In the genomic region with DNA sequence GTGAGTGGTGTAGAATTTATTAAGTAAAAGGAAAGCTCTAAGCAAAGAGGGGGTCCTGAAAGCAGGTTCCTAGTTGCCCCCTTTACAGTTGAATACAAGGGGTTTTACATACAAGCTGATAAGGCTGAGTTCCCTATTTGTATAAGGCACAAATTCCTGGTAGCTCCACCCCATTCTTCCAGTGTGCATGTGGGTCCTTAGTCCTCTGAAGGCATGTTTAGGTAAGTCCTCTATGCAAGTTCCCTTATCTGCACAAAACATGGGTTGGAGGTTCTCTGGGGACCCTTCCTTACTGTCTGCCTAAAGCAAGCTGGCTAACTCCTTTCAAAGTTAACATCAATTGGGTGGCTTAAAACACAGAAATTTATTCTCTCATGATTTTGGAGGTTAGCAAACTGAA, we compare ENCODE assay signal across 32 cellular contexts. TPM values are rescaled to one million over a fixed set of nuclear protein-coding genes. Genes with fewer than 3 reads are reported as not detected.
"Had no signal": no experiment of that assay in that cellular context is flagged by ENCODE, and none has a peak within 500 bp of the region (broad histone marks: within the 10 kb centered on the region; RNA-seq: fewer than 3 reads in every experiment).

No MANE protein-coding gene starts in this region.

- H3K4me1 ChIP-seq: ascending aorta had no signal

- H3K27ac Mint-ChIP-seq: activated B cell treated with CpG ODN at 0.5 μM for 24 hours; activated CD4-positive, alpha-beta T cell treated with anti-CD3 and anti-CD28 coated beads, Interleukin-2, amount 10 ng/mL, durations not matched to agents 24 days and 14 days; activated CD8-positive, alpha-beta memory T cell treated with anti-CD3 and anti-CD28 coated beads, Interleukin-2, amount 10 ng/mL, durations not matched to agents 7 days and 5 days; activated naive CD4-positive, alpha-beta T cell treated with anti-CD3 and anti-CD28 coated beads, Interleukin-2, amount 50 U/mL, for 72 hours; activated naive CD8-positive, alpha-beta T cell treated with anti-CD3 and anti-CD28 coated beads, Interleukin-2, amount 50 U/mL, for 24 hours; activated T-cell treated with anti-CD3 and anti-CD28 coated beads, Interleukin-2, amount 50 U/mL, for 24 hours; activated T-helper 1 cell treated with anti-CD3 and anti-CD28 coated beads, Interleukin-12 subunit alpha, Interleukin-12 subunit beta, Interleukin-2, Interleukin-4 antibody, amounts not matched to agents 30 ng/mL and 10 ng/mL and 1 ng/mL, durations not matched to agents 14 hours and 24 hours and 36 hours; T-helper 1 cell treated with Interleukin-12 subunit alpha and Interleukin-12 subunit beta and Interleukin-4 antibody, amounts not matched to agents 30 μg/mL and 1 μg/mL, for 36 hours had no signal

- H3K27ac ChIP-seq: ascending aorta, body of pancreas, Peyer's patch, RWPE1, SJSA1 had no signal

- H3K9me3 Mint-ChIP-seq: activated naive CD4-positive, alpha-beta T cell treated with anti-CD3 and anti-CD28 coated beads, Interleukin-2, amount 50 U/mL, for 72 hours; activated T-cell treated with anti-CD3 and anti-CD28 coated beads, Interleukin-2, amount 50 U/mL, for 24 hours; activated T-helper 1 cell treated with anti-CD3 and anti-CD28 coated beads, Interleukin-12 subunit alpha, Interleukin-12 subunit beta, Interleukin-2, Interleukin-4 antibody, amounts not matched to agents 30 ng/mL and 10 ng/mL and 1 ng/mL, durations not matched to agents 14 hours and 24 hours and 36 hours; T-helper 1 cell treated with Interleukin-12 subunit alpha and Interleukin-12 subunit beta and Interleukin-4 antibody, amounts not matched to agents 30 μg/mL and 1 μg/mL, for 36 hours had no signal

- ATAC-seq: activated CD8-positive, alpha-beta memory T cell treated with anti-CD3 and anti-CD28 coated beads, Interleukin-2, amount 10 ng/mL, durations not matched to agents 7 days and 5 days; activated naive CD4-positive, alpha-beta T cell treated with anti-CD3 and anti-CD28 coated beads, Interleukin-2, amount 50 U/mL, for 72 hours; activated naive CD8-positive, alpha-beta T cell treated with anti-CD3 and anti-CD28 coated beads, Interleukin-2, amount 50 U/mL, for 24 hours; body of pancreas; SK-N-SH treated with all-trans-retinoic acid at 6 μM for 48 hours had no signal

- H3K36me3 ChIP-seq: ascending aorta, MG63, Peyer's patch, SJSA1 had no signal

- H3K27me3 ChIP-seq: ascending aorta, MG63, Peyer's patch, SJSA1 had no signal

- H3K4me3 ChIP-seq: ascending aorta, body of pancreas, MG63, Peyer's patch, SJSA1 had no signal

- H3K4me3 Mint-ChIP-seq: activated B cell treated with CpG ODN at 0.5 μM for 24 hours; activated CD4-positive, alpha-beta T cell treated with anti-CD3 and anti-CD28 coated beads, Interleukin-2, amount 10 ng/mL, durations not matched to agents 24 days and 14 days; activated CD8-positive, alpha-beta memory T cell treated with anti-CD3 and anti-CD28 coated beads, Interleukin-2, amount 10 ng/mL, durations not matched to agents 7 days and 5 days; activated naive CD8-positive, alpha-beta T cell treated with anti-CD3 and anti-CD28 coated beads, Interleukin-2, amount 50 U/mL, for 24 hours; activated T-cell treated with anti-CD3 and anti-CD28 coated beads, Interleukin-2, amount 50 U/mL, for 24 hours; activated T-helper 1 cell treated with anti-CD3 and anti-CD28 coated beads, Interleukin-12 subunit alpha, Interleukin-12 subunit beta, Interleukin-2, Interleukin-4 antibody, amounts not matched to agents 30 ng/mL and 10 ng/mL and 1 ng/mL, durations not matched to agents 14 hours and 24 hours and 36 hours; T-helper 1 cell treated with Interleukin-12 subunit alpha and Interleukin-12 subunit beta and Interleukin-4 antibody, amounts not matched to agents 30 μg/mL and 1 μg/mL, for 36 hours had no signal

- DNase-seq: activated B cell treated with CpG ODN at 0.5 μM for 24 hours; activated CD4-positive, alpha-beta T cell treated with anti-CD3 and anti-CD28 coated beads for 1 hour; activated CD4-positive, alpha-beta T cell treated with anti-CD3 and anti-CD28 coated beads, Interleukin-2, amount 10 ng/mL, durations not matched to agents 24 days and 14 days; activated CD4-positive, alpha-beta T cell treated with anti-CD3 and anti-CD28 coated beads, Interleukin-2, amount 50 U/mL, for 48 hours; activated CD8-positive, alpha-beta memory T cell treated with anti-CD3 and anti-CD28 coated beads, Interleukin-2, amount 10 ng/mL, durations not matched to agents 7 days and 5 days; activated effector memory CD4-positive, alpha-beta T cell treated with Interleukin-2 at 50 U/mL for 16 hours; activated naive CD4-positive, alpha-beta T cell treated with Interleukin-2 at 50 U/mL for 16 hours; activated naive CD8-positive, alpha-beta T cell treated with anti-CD3 and anti-CD28 coated beads, Interleukin-2, amount 50 U/mL, for 24 hours; activated T-cell treated with anti-CD3 and anti-CD28 coated beads, Interleukin-2, amount 50 U/mL, for 24 hours; amniotic stem cell; body of pancreas; central memory CD4-positive, alpha-beta T cell; MG63; NCI-H1048; NCI-H1417; NCI-H2029; NCI-H2107; NCI-H2171 treated with DMSO at 0.1 percent for 48 hours; NCI-H345; NCI-H510A; NCI-H526 treated with DMSO at 0.1 percent for 48 hours; NCI-H82; Peyer's patch; Right ventricle myocardium superior; T-helper 9 cell had no signal

- H3K9me3 ChIP-seq: ascending aorta, body of pancreas, Peyer's patch, SJSA1 had no signal

RNA-seq across cellular contexts. Expression of gene FAR2, which starts 2.9 kb away (rescaled TPM):
- total RNA-seq: activated B cell treated with CpG ODN at 0.5 μM for 24 hours had no signal
